14 cellular contexts compared by ENCODE assay signal in genomic region chr1:42679364-42679983, GRCh38. TPM values are rescaled to one million over a fixed set of nuclear protein-coding genes. Genes with fewer than 3 reads are reported as not detected.
A peak's percentile ranks its signal among the peaks of the same experiment; 100 is the strongest.
DNase-seq lines count a peak whose midpoint lies in the region; ATAC-seq and TF ChIP-seq lines count a peak whose summit lies in the region.
"Had no signal": no experiment of that assay in that cellular context is flagged by ENCODE, and none has a peak within 500 bp of the region (broad histone marks: within the 10 kb centered on the region; RNA-seq: fewer than 3 reads in every experiment).

No MANE protein-coding gene starts in this region.

- H3K27ac ChIP-seq in BLaER1 (no peak overlapping the region), GM23248 (peak overlapping the region; percentile 91), SU-DHL-6 (ENCODE audit: low read depth, low read length) (no peak overlapping the region)
- H3K27ac ChIP-seq: adrenal gland, foreskin keratinocyte, VCaP had no signal

- H3K4me3 ChIP-seq in BLaER1 (no peak overlapping the region), GM23248 (no peak overlapping the region), SU-DHL-6 (ENCODE audit: insufficient read depth, low read length, poor library complexity, severe bottlenecking) (no peak overlapping the region)
- H3K4me3 ChIP-seq: adrenal gland, mucosa of descending colon had no signal

- H2AFZ ChIP-seq in GM23248: peak overlapping the region; percentile 4; the same call in 1 of the 2 replicates
- H2AFZ ChIP-seq in SU-DHL-6 (ENCODE audit: low read depth, low read length, severe bottlenecking): no peak overlapping the region

- no peaks in the 10 kb centered on the region for H3K27me3 ChIP-seq in BLaER1
- no peaks in the 10 kb centered on the region for H3K27me3 ChIP-seq in GM23248 (replicated peaks; ENCODE audit: insufficient read depth)
- H3K27me3 ChIP-seq in SU-DHL-6 (ENCODE audit: low read length): no peaks in the 10 kb centered on the region
- H3K27me3 ChIP-seq: adrenal gland, foreskin keratinocyte had no signal

- H3K9ac ChIP-seq in BLaER1 (peak overlapping the region; percentile 25; the same call in 1 of the 2 replicates), GM23248 (peak overlapping the region; percentile 36), SU-DHL-6 (ENCODE audit: low read length) (no peak overlapping the region)

- no peak for ATAC-seq in GM19395 (IDR thresholded peaks at IDR 0.05; ENCODE audit: unreplicated experiment)
- ATAC-seq: CD8-positive, alpha-beta T cell; foreskin keratinocyte; mucosa of descending colon had no signal

- H3K4me1 ChIP-seq in BLaER1: peaks cover 36% of the 10 kb centered on the region
- peaks cover 30% of the 10 kb centered on the region for H3K4me1 ChIP-seq in GM23248 (ENCODE audit: insufficient read depth)
- H3K4me1 ChIP-seq: foreskin keratinocyte had no signal

- peak; percentile 91 for DNase-seq in GM23248
- peak; percentile 53 for DNase-seq in iris pigment epithelial cell (ENCODE audit: low read depth)
- DNase-seq in NCI-H1048 (lab: John Stamatoyannopoulos, UW): no peak
- no peak for DNase-seq in C1 segment of cervical spinal cord (lab: John Stamatoyannopoulos, UW)
- DNase-seq: adrenal gland; CD8-positive, alpha-beta T cell; foreskin keratinocyte; GDM1; mucosa of descending colon; stimulated activated naive CD4-positive, alpha-beta T cell treated with Interleukin-2 at 50 U/mL for 16 hours had no signal

- H3K9me2 ChIP-seq in GM23248 (ENCODE audit: insufficient read depth) (no peaks in the 10 kb centered on the region), SU-DHL-6 (replicated peaks; ENCODE audit: insufficient read depth, low read length) (no peaks in the 10 kb centered on the region)

- 39 to 47% methylated on average over 10 of the region's 10 CpGs for WGBS in GM23248 (ENCODE audit: low coverage in 1 of 2, low lambda C conversion rate in 2 of 2, missing lambda C conversion rate in 2 of 2), 2 experiments

- in situ Hi-C loops in GM23248 (cut with MboI): no loop called here

- H3K4me2 ChIP-seq in BLaER1 (peak overlapping the region; percentile 95; the same call in 1 of the 2 replicates), GM23248 (ENCODE audit: unreplicated experiment) (peak overlapping the region; percentile 2), SU-DHL-6 (ENCODE audit: low read depth, low read length, poor library complexity, severe bottlenecking) (peak overlapping the region; percentile 76)

- peaks cover 35% of the 10 kb centered on the region for H3F3A ChIP-seq in GM23248 (ENCODE audit: insufficient read depth)
- peaks cover 9% of the 10 kb centered on the region; the same call in 1 of the 2 replicates for H3F3A ChIP-seq in SU-DHL-6 (ENCODE audit: insufficient read depth)

- TF ChIP-seq CTCF in SU-DHL-6 (IDR thresholded peaks at IDR 0.05; ENCODE audit: insufficient read depth, low read length, poor library complexity, severe bottlenecking): no peak

- H3K9me3 ChIP-seq in BLaER1: no peaks in the 10 kb centered on the region
- no peaks in the 10 kb centered on the region for H3K9me3 ChIP-seq in GM23248 (ENCODE audit: low read depth)
- no peaks in the 10 kb centered on the region for H3K9me3 ChIP-seq in SU-DHL-6 (ENCODE audit: insufficient read depth, low read length)
- H3K9me3 ChIP-seq: adrenal gland, mucosa of descending colon had no signal

- H3K79me2 ChIP-seq in GM23248 (ENCODE audit: insufficient read depth) (peaks cover 28% of the 10 kb centered on the region), SU-DHL-6 (ENCODE audit: insufficient read depth, low read length) (peaks cover 26% of the 10 kb centered on the region)

- H3K36me3 ChIP-seq in BLaER1 (peaks cover 43% of the 10 kb centered on the region), GM23248 (ENCODE audit: low read depth) (peaks cover 11% of the 10 kb centered on the region; the same call in 1 of the 2 replicates), SU-DHL-6 (ENCODE audit: low read length) (peaks cover 20% of the 10 kb centered on the region)

- peaks cover 17% of the 10 kb centered on the region for H4K20me1 ChIP-seq in BLaER1
- H4K20me1 ChIP-seq in GM23248 (ENCODE audit: insufficient read depth): peaks cover 8% of the 10 kb centered on the region
- H4K20me1 ChIP-seq in SU-DHL-6 (ENCODE audit: low read depth, low read length): peaks cover 12% of the 10 kb centered on the region

RNA-seq across cellular contexts. Expression of gene YBX1, which starts 2.7 kb away (rescaled TPM):
- total RNA-seq in GM23248 (2014; rRNA removed; shearing (Covaris generic)): 665 and 762 TPM in 2 replicates
- polyA plus RNA-seq in GM23248 (2016; fragmentation: Nextera tagmentation; extraction: Ambion mirVana): 480 and 496 TPM in 2 replicates

RNA-seq across cellular contexts. Expression of gene PPIH, which starts 21.3 kb away (rescaled TPM):
- total RNA-seq in GM23248 (2014; rRNA removed; shearing (Covaris generic)): 22.7 and 35.9 TPM in 2 replicates
- 35.1 and 37.1 TPM in 2 replicates for polyA plus RNA-seq in GM23248 (2016; fragmentation: Nextera tagmentation; extraction: Ambion mirVana)

Comparison
In these comparisons a context has a peak if more than half of its experiments do, and no peak if none do; other contexts are left out.
1. H3K4me2 ChIP-seq: peak in every context shown above with its lines; median percentile 95 in BLaER1; 76 in SU-DHL-6; 2 in GM23248.
2. DNase-seq: peak in GM23248 (single experiment) and iris pigment epithelial cell (single experiment); none in NCI-H1048 (single experiment) and C1 segment of cervical spinal cord (0 of 14).